In genomic region chr6:113094781-113095180, GRCh38 we compare ENCODE assay signal across 1 cellular context.
A peak's percentile ranks its signal among the peaks of the same experiment; 100 is the strongest.
TF ChIP-seq lines count a peak whose summit lies in the region.

No MANE protein-coding gene starts in this region.

TF ChIP-seq in IMR-90, 13 proteins besides CTCF, POLR2A, EP300 and RAD21 (continued from another document):
- TF ChIP-seq CEBPB (IDR thresholded peaks at IDR 0.05; ENCODE audit: low read depth, low read length) (peak; percentile 93), RCOR1 (IDR thresholded peaks at IDR 0.05; ENCODE audit: insufficient replicate concordance, low read length) (no peak), MXI1 (IDR thresholded peaks at IDR 0.05; ENCODE audit: borderline replicate concordance, low read depth, low read length) (no peak)
